26 cellular contexts compared by ENCODE assay signal in genomic region chr17:73498854-73499597, GRCh38.
"Had no signal": no experiment of that assay in that cellular context is flagged by ENCODE, and none has a peak within 500 bp of the region (broad histone marks: within the 10 kb centered on the region; RNA-seq: fewer than 3 reads in every experiment).

No MANE protein-coding gene starts in this region.

- H3K4me1 ChIP-seq: adrenal gland, body of pancreas, gastroesophageal sphincter, left lung, pancreas, psoas muscle, vagina had no signal

- DNase-seq: activated CD4-positive, alpha-beta T cell treated with anti-CD3 and anti-CD28 coated beads for 48 hours; activated CD4-positive, alpha-beta T cell treated with anti-CD3 and anti-CD28 coated beads, Interleukin-2, amount 50 U/mL, for 48 hours; activated CD8-positive, alpha-beta memory T cell treated with anti-CD3 and anti-CD28 coated beads for 24 hours; activated effector memory CD4-positive, alpha-beta T cell treated with Interleukin-2 at 50 U/mL for 16 hours; activated naive CD4-positive, alpha-beta T cell treated with Interleukin-2 at 50 U/mL for 16 hours; adrenal gland; aorta; body of pancreas; head of caudate nucleus; pancreas; psoas muscle; stimulated activated naive CD4-positive, alpha-beta T cell treated with Interleukin-2 at 50 U/mL for 16 hours; T-helper 9 cell; trophoblast cell; WERI-Rb-1 had no signal

- ATAC-seq: activated CD4-positive, CD25-positive, alpha-beta regulatory T cell treated with anti-CD3 and anti-CD28 coated beads, Interleukin-2, amount 50 U/mL, for 24 hours; body of pancreas; gastroesophageal sphincter; pancreas; psoas muscle had no signal

- H3K27ac Mint-ChIP-seq: activated naive CD8-positive, alpha-beta T cell; nephron had no signal

- H3K9me3 ChIP-seq: adrenal gland, body of pancreas, gastroesophageal sphincter, left lung, neutrophil, pancreas, psoas muscle, thoracic aorta, vagina had no signal

- H3K36me3 ChIP-seq: adrenal gland, cardiac muscle cell, gastroesophageal sphincter, left lung, neutrophil, pancreas, thoracic aorta, vagina had no signal

- H3K27me3 Mint-ChIP-seq: activated naive CD8-positive, alpha-beta T cell had no signal

- H3K9me3 Mint-ChIP-seq: nephron had no signal

- H3K4me3 ChIP-seq: adrenal gland, body of pancreas, cardiac muscle cell, gastroesophageal sphincter, left lung, pancreas, psoas muscle, thoracic aorta, vagina had no signal

- H3K27ac ChIP-seq: adrenal gland, body of pancreas, cardiac muscle cell, gastroesophageal sphincter, left lung, neutrophil, pancreas, psoas muscle, thoracic aorta, vagina, WERI-Rb-1 had no signal

- H3K4me3 Mint-ChIP-seq: activated naive CD8-positive, alpha-beta T cell; nephron had no signal

- H3K27me3 ChIP-seq: adrenal gland, body of pancreas, cardiac muscle cell, neutrophil, vagina had no signal

- FAIRE-seq: endothelial cell of umbilical vein, pancreas, TTC549 had no signal
